Comparison of ENCODE assay signal across 9 cellular contexts in genomic region chr6:50128420-50129005, GRCh38.
DNase-seq lines count a peak whose midpoint lies in the region; ATAC-seq and TF ChIP-seq lines count a peak whose summit lies in the region.
"Had no signal": no experiment of that assay in that cellular context is flagged by ENCODE, and none has a peak within 500 bp of the region (broad histone marks: within the 10 kb centered on the region; RNA-seq: fewer than 3 reads in every experiment).

No MANE protein-coding gene starts in this region.

- TF ChIP-seq CTCF in Caco-2 (IDR thresholded peaks at IDR 0.05; ENCODE audit: insufficient read depth in 1 of 2, low read depth in 1 of 2, low read length in 1 of 2, severe bottlenecking in 1 of 2, unreplicated experiment in 1 of 2) (peak; percentile 16 to 41), right lobe of liver (IDR thresholded peaks at IDR 0.05) (peak; percentile 34 to 60 (median 50))

- peaks cover 5% of the 10 kb centered on the region for H3K36me3 Mint-ChIP-seq in Caco-2 (ENCODE audit: insufficient read depth, unreplicated experiment)
- H3K36me3 Mint-ChIP-seq in stimulated activated memory B cell treated with anti-CD40 and anti-IgM and Interleukin-4, amounts not matched to agents 10 μg/mL and 1 μg/mL and 100 μg/mL, for 72 hours = no peaks in the 10 kb centered on the region
- H3K36me3 Mint-ChIP-seq: activated naive CD4-positive, alpha-beta T cell treated with anti-CD3 and anti-CD28 coated beads, Interleukin-2, amount 50 U/mL, for 24 hours had no signal

- DNase-seq in Caco-2 (no peak), amniotic stem cell (lab: John Stamatoyannopoulos, UW) (peak; percentile 6), right lobe of liver (no peak), C1 segment of cervical spinal cord (lab: John Stamatoyannopoulos, UW) (no peak)
- DNase-seq in Jurkat, Clone E6-1 (ENCODE audit: low read depth, low spot score) = peak; percentile 11
- no peak for DNase-seq in stimulated activated CD4-positive, alpha-beta T cell treated with anti-CD3 and anti-CD28 coated beads, Interleukin-2, amount 100 ng/mL, for 48 hours

- no peak overlapping the region for H3K27ac Mint-ChIP-seq in Caco-2 (ENCODE audit: unreplicated experiment)
- H3K27ac Mint-ChIP-seq in stimulated activated memory B cell treated with anti-CD40 and anti-IgM and Interleukin-4, amounts not matched to agents 10 μg/mL and 1 μg/mL and 100 μg/mL, for 72 hours = no peak overlapping the region
- H3K27ac Mint-ChIP-seq: activated naive CD4-positive, alpha-beta T cell treated with anti-CD3 and anti-CD28 coated beads, Interleukin-2, amount 50 U/mL, for 24 hours had no signal

- H3K36me3 ChIP-seq in Caco-2 (ENCODE audit: control insufficient read depth, insufficient read depth, low read length) = no peaks in the 10 kb centered on the region
- H3K36me3 ChIP-seq in right lobe of liver = no peaks in the 10 kb centered on the region

- H3K9me3 Mint-ChIP-seq in Caco-2 (ENCODE audit: unreplicated experiment) = no peaks in the 10 kb centered on the region
- no peaks in the 10 kb centered on the region for H3K9me3 Mint-ChIP-seq in stimulated activated memory B cell treated with anti-CD40 and anti-IgM and Interleukin-4, amounts not matched to agents 10 μg/mL and 1 μg/mL and 100 μg/mL, for 72 hours
- H3K9me3 Mint-ChIP-seq: activated naive CD4-positive, alpha-beta T cell treated with anti-CD3 and anti-CD28 coated beads, Interleukin-2, amount 50 U/mL, for 24 hours had no signal

- POLR2A ChIA-PET in Caco-2 (lab: Charles Lee) = no interaction called here

- no peaks in the 10 kb centered on the region for H3K27me3 Mint-ChIP-seq in Caco-2 (ENCODE audit: insufficient read depth, unreplicated experiment)
- H3K27me3 Mint-ChIP-seq in stimulated activated memory B cell treated with anti-CD40 and anti-IgM and Interleukin-4, amounts not matched to agents 10 μg/mL and 1 μg/mL and 100 μg/mL, for 72 hours = no peaks in the 10 kb centered on the region
- H3K27me3 Mint-ChIP-seq: activated naive CD4-positive, alpha-beta T cell treated with anti-CD3 and anti-CD28 coated beads, Interleukin-2, amount 50 U/mL, for 24 hours had no signal

- H3K4me3 ChIP-seq in Caco-2 (ENCODE audit: low read depth, low read length) = no peak overlapping the region
- H3K4me3 ChIP-seq in Jurkat, Clone E6-1 (ENCODE audit: low read length) = no peak overlapping the region
- H3K4me3 ChIP-seq in right lobe of liver = no peak overlapping the region

- H3K9me3 ChIP-seq in Caco-2 (no peaks in the 10 kb centered on the region), right lobe of liver (no peaks in the 10 kb centered on the region)

- CTCF ChIA-PET in Caco-2 (lab: Charles Lee) = interaction anchor here (1.2 kb wide), 1 partner anchor 472 kb away, joined by 3 read pairs; no protein-coding TSS in a partner anchor

- TF ChIP-seq POLR2A in right lobe of liver (IDR thresholded peaks at IDR 0.05) = no peak

- H3K4me1 ChIP-seq in Caco-2 (no peaks in the 10 kb centered on the region), right lobe of liver (peaks cover 0 to 3% (median 0%) of the 10 kb centered on the region in 4 donors)

- peaks cover 6% of the 10 kb centered on the region for H3K4me1 Mint-ChIP-seq in Caco-2 (ENCODE audit: low read depth, unreplicated experiment)
- no peaks in the 10 kb centered on the region for H3K4me1 Mint-ChIP-seq in stimulated activated memory B cell treated with anti-CD40 and anti-IgM and Interleukin-4, amounts not matched to agents 10 μg/mL and 1 μg/mL and 100 μg/mL, for 72 hours
- H3K4me1 Mint-ChIP-seq: activated naive CD4-positive, alpha-beta T cell treated with anti-CD3 and anti-CD28 coated beads, Interleukin-2, amount 50 U/mL, for 24 hours had no signal

- H3K4me3 Mint-ChIP-seq in Caco-2 (ENCODE audit: unreplicated experiment) = no peak overlapping the region
- no peak overlapping the region for H3K4me3 Mint-ChIP-seq in stimulated activated memory B cell treated with anti-CD40 and anti-IgM and Interleukin-4, amounts not matched to agents 10 μg/mL and 1 μg/mL and 100 μg/mL, for 72 hours
- H3K4me3 Mint-ChIP-seq: activated naive CD4-positive, alpha-beta T cell treated with anti-CD3 and anti-CD28 coated beads, Interleukin-2, amount 50 U/mL, for 24 hours had no signal

- H3K27ac ChIP-seq in right lobe of liver = no peak overlapping the region

- WGBS in right lobe of liver (ENCODE audit: insufficient coverage, low coverage, low lambda C conversion rate, missing lambda C conversion rate) = 0% methylated on average over 2 of the region's 2 CpGs

- peak in 2 of 4 donors; percentile 34 to 36 for ATAC-seq in right lobe of liver
- ATAC-seq in stimulated activated memory B cell treated with anti-CD40 and anti-IgM and Interleukin-4, amounts not matched to agents 10 μg/mL and 1 μg/mL and 100 μg/mL, for 72 hours = no peak
- ATAC-seq in GM21526 (IDR thresholded peaks at IDR 0.05; ENCODE audit: low FRiP score, unreplicated experiment) = no peak

- intact Hi-C loops in Caco-2 (cut with micrococcal nuclease; ENCODE audit: unreplicated experiment) (loop anchor here (1.0 kb wide), 1 partner anchor 474 kb away; no protein-coding TSS in a partner anchor), right lobe of liver (cut with DNase I) (no loop called here)

- BruUV-seq in Caco-2 (replicated peaks; lab: Mats Ljungman, UMichigan) = no TSS peak

- H3K27me3 ChIP-seq in Caco-2 (replicated peaks; ENCODE audit: control insufficient read depth, insufficient read depth, low read length) (no peaks in the 10 kb centered on the region), right lobe of liver (no peaks in the 10 kb centered on the region)

Comparison
In these comparisons a context has a peak if more than half of its experiments do, and no peak if none do; other contexts are left out.
1. DNase-seq: peak in Jurkat, Clone E6-1 (single experiment) and amniotic stem cell (single experiment); none in Caco-2 (0 of 2), right lobe of liver (0 of 3), C1 segment of cervical spinal cord (0 of 14) and stimulated activated CD4-positive, alpha-beta T cell treated with anti-CD3 and anti-CD28 coated beads, Interleukin-2, amount 100 ng/mL, for 48 hours (0 of 2).